ENCODE assay signal across 8 cellular contexts in genomic region chr12:53938276-53939140, GRCh38.
DNase-seq lines count a peak whose midpoint lies in the region; ATAC-seq and TF ChIP-seq lines count a peak whose summit lies in the region.

Gene HOXC13, plus strand, starts transcription at chr12:53938831. Its CDS starts 76 bp downstream, at chr12:53938907.

- H3K4me1 ChIP-seq in ES-I3 (ENCODE audit: insufficient read depth, low read length) = no peaks in the 10 kb centered on the region

- H3K27me3 ChIP-seq in WERI-Rb-1 (ENCODE audit: insufficient read depth, low read depth, severe bottlenecking) = peaks cover 76% of the 10 kb centered on the region

- TF ChIP-seq CTCF in WERI-Rb-1 (IDR thresholded peaks at IDR 0.05; ENCODE audit: low read depth, low read length) = no peak

- H3K4me3 ChIP-seq in WERI-Rb-1 (ENCODE audit: low read depth, low read length) = peak within 1 kb of the TSS; percentile 43

- no peak within 1 kb of the TSS for H3K27ac ChIP-seq in WERI-Rb-1

- H3K9ac ChIP-seq in ES-I3 (ENCODE audit: low read depth, low read length) = peak within 1 kb of the TSS; percentile 7; the same call in 1 of the 2 replicates

- no peaks in the 10 kb centered on the region for H3K36me3 ChIP-seq in ES-I3 (ENCODE audit: insufficient read depth, low read length)
- H3K36me3 ChIP-seq in WERI-Rb-1 = no peaks in the 10 kb centered on the region

- peak; percentile 93 for DNase-seq in NCI-H1092 (lab: John Stamatoyannopoulos, UW)
- DNase-seq in WERI-Rb-1 = peak; percentile 99
- peak; percentile 66 for DNase-seq in iPS DF 4.7 (ENCODE audit: extremely low read depth, low spot score)
- peak in 2 of 3 experiments; percentile 18 to 67 for DNase-seq in stimulated activated CD4-positive, alpha-beta T cell treated with anti-CD3 and anti-CD28 coated beads, TNF-alpha, amount 100 ng/mL, for 24 hours (ENCODE audit: low read depth in 3 of 3)
- DNase-seq in GF-D8 (lab: John Stamatoyannopoulos, UW) = no peak

- no peaks in the 10 kb centered on the region for H3K9me3 ChIP-seq in ES-I3 (ENCODE audit: control insufficient read depth, insufficient read depth, low read length)
- no peaks in the 10 kb centered on the region for H3K9me3 ChIP-seq in WERI-Rb-1 (ENCODE audit: severe bottlenecking)

- ATAC-seq in HG02623 (IDR thresholded peaks at IDR 0.05; ENCODE audit: unreplicated experiment) = no peak
- no peak for ATAC-seq in GM18867 (IDR thresholded peaks at IDR 0.05; ENCODE audit: unreplicated experiment)
